In the genomic region with DNA sequence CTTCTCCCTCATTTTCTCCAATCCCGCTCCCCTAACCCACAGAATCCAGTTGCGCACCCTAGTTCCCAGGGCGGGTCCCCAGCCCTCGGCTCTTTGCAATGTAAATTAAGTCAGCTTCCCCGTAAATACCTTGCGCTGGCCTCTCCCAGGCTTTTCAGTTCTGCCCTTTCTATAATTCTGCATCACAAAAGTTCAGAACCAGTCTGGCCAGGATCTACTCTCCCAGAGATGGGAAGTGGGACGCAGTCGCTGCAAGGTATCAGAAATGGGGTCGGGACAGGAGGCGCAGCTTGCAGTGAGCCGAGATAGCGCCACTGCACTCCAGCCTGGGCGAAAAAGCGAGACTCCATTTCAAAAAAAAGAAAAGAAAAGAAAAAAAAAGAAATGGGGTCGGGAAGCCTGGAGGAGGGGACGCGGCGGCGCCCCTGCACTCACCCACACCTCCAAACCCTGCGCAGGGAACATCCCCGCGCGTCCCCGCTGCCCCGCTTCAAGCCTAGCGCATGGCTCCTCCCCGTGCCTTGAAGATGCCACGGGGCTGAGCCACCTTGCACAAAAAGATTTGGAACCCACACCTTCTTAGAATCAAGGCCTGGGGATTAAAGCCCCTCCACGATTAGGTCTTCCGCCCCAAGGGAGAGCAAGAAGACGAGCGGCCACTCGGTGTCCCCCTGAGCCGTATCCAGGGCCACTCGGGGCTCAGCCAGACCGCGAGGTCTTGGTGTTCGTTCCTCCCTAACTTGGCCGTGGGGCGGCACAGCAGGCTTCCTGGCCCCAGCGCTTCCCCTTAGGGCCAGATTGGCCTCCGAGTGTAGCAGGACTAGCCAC, we compare ENCODE assay signal across 1 cellular context.
TF ChIP-seq lines count a peak whose summit lies in the region.

No MANE protein-coding gene starts in this region.

TF ChIP-seq in HepG2, 621 proteins besides CTCF, POLR2A, EP300 and RAD21:
- TF ChIP-seq TOE1 (CRISPR knock-in tag; IDR thresholded peaks at IDR 0.05): no peak
- TF ChIP-seq MIER3 (CRISPR knock-in tag; IDR thresholded peaks at IDR 0.05; ENCODE audit: borderline replicate concordance): no peak
- TF ChIP-seq GATA4 (IDR thresholded peaks at IDR 0.05; ENCODE audit: borderline replicate concordance, low read depth): no peak
- TF ChIP-seq KAT7 (CRISPR knock-in tag; IDR thresholded peaks at IDR 0.05; ENCODE audit: borderline replicate concordance): no peak
- TF ChIP-seq, protein P1, sequence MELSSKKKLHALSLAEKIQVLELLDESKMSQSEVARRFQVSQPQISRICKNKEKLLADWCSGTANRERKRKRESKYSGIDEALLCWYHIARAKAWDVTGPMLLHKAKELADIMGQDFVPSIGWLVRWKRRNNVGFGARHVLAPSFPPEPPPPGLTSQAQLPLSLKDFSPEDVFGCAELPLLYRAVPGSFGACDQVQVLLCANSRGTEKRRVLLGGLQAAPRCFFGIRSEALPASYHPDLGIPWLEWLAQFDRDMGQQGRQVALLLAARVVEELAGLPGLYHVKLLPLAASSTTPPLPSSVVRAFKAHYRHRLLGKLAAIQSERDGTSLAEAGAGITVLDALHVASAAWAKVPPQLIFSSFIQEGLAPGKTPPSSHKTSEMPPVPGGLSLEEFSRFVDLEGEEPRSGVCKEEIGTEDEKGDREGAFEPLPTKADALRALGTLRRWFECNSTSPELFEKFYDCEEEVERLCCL (CRISPR knock-in tag; IDR thresholded peaks at IDR 0.05; ENCODE audit: borderline replicate concordance): no peak
- no peak for TF ChIP-seq FOXJ3 (CRISPR knock-in tag; IDR thresholded peaks at IDR 0.05; ENCODE audit: borderline replicate concordance)
- TF ChIP-seq HMG20A (CRISPR knock-in tag; IDR thresholded peaks at IDR 0.05; ENCODE audit: borderline replicate concordance): no peak
- TF ChIP-seq, protein P2, sequence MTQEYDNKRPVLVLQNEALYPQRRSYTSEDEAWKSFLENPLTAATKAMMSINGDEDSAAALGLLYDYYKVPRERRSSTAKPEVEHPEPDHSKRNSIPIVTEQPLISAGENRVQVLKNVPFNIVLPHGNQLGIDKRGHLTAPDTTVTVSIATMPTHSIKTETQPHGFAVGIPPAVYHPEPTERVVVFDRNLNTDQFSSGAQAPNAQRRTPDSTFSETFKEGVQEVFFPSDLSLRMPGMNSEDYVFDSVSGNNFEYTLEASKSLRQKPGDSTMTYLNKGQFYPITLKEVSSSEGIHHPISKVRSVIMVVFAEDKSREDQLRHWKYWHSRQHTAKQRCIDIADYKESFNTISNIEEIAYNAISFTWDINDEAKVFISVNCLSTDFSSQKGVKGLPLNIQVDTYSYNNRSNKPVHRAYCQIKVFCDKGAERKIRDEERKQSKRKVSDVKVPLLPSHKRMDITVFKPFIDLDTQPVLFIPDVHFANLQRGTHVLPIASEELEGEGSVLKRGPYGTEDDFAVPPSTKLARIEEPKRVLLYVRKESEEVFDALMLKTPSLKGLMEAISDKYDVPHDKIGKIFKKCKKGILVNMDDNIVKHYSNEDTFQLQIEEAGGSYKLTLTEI (CRISPR knock-in tag; conservative IDR thresholded peaks at IDR 0.05): no peak
- TF ChIP-seq ZSCAN30 (CRISPR knock-in tag; IDR thresholded peaks at IDR 0.05): no peak
- TF ChIP-seq ZFP90 (CRISPR knock-in tag; IDR thresholded peaks at IDR 0.05; ENCODE audit: borderline replicate concordance): no peak
- no peak for TF ChIP-seq ZNF292 (CRISPR knock-in tag; IDR thresholded peaks at IDR 0.05; ENCODE audit: borderline replicate concordance, low read depth)
- TF ChIP-seq KLF11 (CRISPR knock-in tag; IDR thresholded peaks at IDR 0.05): no peak
- TF ChIP-seq PRDM15 (CRISPR knock-in tag; IDR thresholded peaks at IDR 0.05): no peak
- no peak for TF ChIP-seq ZNF337 (CRISPR knock-in tag; IDR thresholded peaks at IDR 0.05; ENCODE audit: borderline replicate concordance, low read depth)
- no peak for TF ChIP-seq KMT2B (CRISPR knock-in tag; IDR thresholded peaks at IDR 0.05)
- no peak for TF ChIP-seq GPBP1L1 (CRISPR knock-in tag; IDR thresholded peaks at IDR 0.05)
